In the genomic region with DNA sequence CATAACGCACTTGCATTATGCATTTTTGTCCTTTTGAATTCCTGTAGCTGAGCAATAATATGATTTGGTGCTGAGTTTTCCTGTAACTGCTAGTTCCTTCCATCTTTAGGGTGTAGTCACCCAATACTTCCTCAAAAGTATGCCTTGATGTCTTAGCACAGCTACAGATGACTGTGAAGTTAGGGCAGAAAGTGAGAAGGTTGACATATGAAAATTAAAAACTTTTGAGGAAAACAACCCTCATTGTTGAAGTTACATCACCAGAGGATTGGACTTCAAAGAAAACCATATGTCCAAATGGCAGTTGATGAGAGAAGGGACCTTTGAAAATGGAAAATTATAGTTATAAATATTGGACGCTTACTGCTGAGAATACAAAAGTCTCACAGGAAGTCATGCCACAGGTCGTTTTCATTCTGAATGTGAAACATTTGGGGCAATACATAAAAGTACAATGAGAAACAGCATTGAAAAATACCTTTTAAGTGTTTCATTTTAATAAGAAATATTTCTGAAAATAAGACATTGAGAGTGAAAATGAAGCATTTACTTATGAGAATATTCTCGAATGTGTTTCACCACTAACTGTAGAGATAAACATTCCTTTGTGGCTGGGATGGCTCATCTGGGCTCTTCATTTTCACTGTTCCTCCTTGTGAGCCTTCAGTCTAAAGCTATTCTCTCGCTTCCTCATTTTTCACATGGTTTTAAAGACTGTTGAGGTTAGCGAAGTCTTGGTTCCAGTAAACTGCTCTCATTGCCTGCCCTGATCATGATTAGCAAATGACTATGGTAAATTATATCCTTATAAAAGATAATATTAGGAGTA, we compare ENCODE assay signal across 9 cellular contexts.
DNase-seq lines count a peak whose midpoint lies in the region; ATAC-seq and TF ChIP-seq lines count a peak whose summit lies in the region.
"Had no signal": no experiment of that assay in that cellular context is flagged by ENCODE, and none has a peak within 500 bp of the region (broad histone marks: within the 10 kb centered on the region; RNA-seq: fewer than 3 reads in every experiment).

No MANE protein-coding gene starts in this region.

- H3K9me3 Mint-ChIP-seq in dendritic cell treated with granulocyte-macrophage colony-stimulating factor and Interleukin-4, amounts not matched to agents 40 ng/mL and 50 ng/mL, for 4 days = no peaks in the 10 kb centered on the region

- H3K9me3 ChIP-seq in gastrocnemius medialis (no peaks in the 10 kb centered on the region), vagina (no peaks in the 10 kb centered on the region), uterus (no peaks in the 10 kb centered on the region)
- H3K9me3 ChIP-seq: SJSA1 had no signal

- peak overlapping the region; percentile 88 for H3K27ac Mint-ChIP-seq in dendritic cell treated with granulocyte-macrophage colony-stimulating factor and Interleukin-4, amounts not matched to agents 40 ng/mL and 50 ng/mL, for 4 days

- H3K27me3 ChIP-seq in gastrocnemius medialis = no peaks in the 10 kb centered on the region
- no peaks in the 10 kb centered on the region for H3K27me3 ChIP-seq in vagina
- H3K27me3 ChIP-seq in uterus = no peaks in the 10 kb centered on the region
- H3K27me3 ChIP-seq: SJSA1 had no signal

- peaks cover 17% of the 10 kb centered on the region for H3K4me1 Mint-ChIP-seq in dendritic cell treated with granulocyte-macrophage colony-stimulating factor and Interleukin-4, amounts not matched to agents 40 ng/mL and 50 ng/mL, for 4 days (ENCODE audit: low read depth)

- TF ChIP-seq POLR2A in GM18505 (IDR thresholded peaks at IDR 0.05; ENCODE audit: borderline replicate concordance, extremely low read depth, insufficient read depth, insufficient read length) = no peak
- TF ChIP-seq POLR2A in gastrocnemius medialis (IDR thresholded peaks at IDR 0.05) = no peak
- no peak for TF ChIP-seq POLR2A in vagina (IDR thresholded peaks at IDR 0.05)
- no peak for TF ChIP-seq POLR2A in uterus (IDR thresholded peaks at IDR 0.05)

- in situ Hi-C loops in gastrocnemius medialis (cut with MboI; ENCODE audit: low sequenced_read_pairs in 4 of 4) = no loop called here

- no peak for TF ChIP-seq CTCF in gastrocnemius medialis (IDR thresholded peaks at IDR 0.05 in 4 of 5, conservative IDR thresholded peaks at IDR 0.05 in 1 of 5)
- TF ChIP-seq CTCF in vagina (IDR thresholded peaks at IDR 0.05) = no peak
- TF ChIP-seq CTCF in uterus (IDR thresholded peaks at IDR 0.05) = no peak

- H3K27ac ChIP-seq in gastrocnemius medialis = no peak overlapping the region
- no peak overlapping the region for H3K27ac ChIP-seq in vagina
- H3K27ac ChIP-seq in uterus = no peak overlapping the region
- H3K27ac ChIP-seq: SJSA1 had no signal

- no peak overlapping the region for H3K4me3 ChIP-seq in gastrocnemius medialis
- no peak overlapping the region for H3K4me3 ChIP-seq in vagina
- no peak overlapping the region for H3K4me3 ChIP-seq in uterus
- H3K4me3 ChIP-seq: SJSA1 had no signal

- ATAC-seq in GM18505 (IDR thresholded peaks at IDR 0.05; ENCODE audit: unreplicated experiment) (peak; percentile 87), GM21515 (IDR thresholded peaks at IDR 0.05; ENCODE audit: unreplicated experiment) (peak; percentile 90), HG03460 (IDR thresholded peaks at IDR 0.05; ENCODE audit: unreplicated experiment) (peak; percentile 90), gastrocnemius medialis (no peak)

- no peaks in the 10 kb centered on the region for H3K36me3 ChIP-seq in gastrocnemius medialis
- no peaks in the 10 kb centered on the region for H3K36me3 ChIP-seq in vagina
- H3K36me3 ChIP-seq in uterus = no peaks in the 10 kb centered on the region
- H3K36me3 ChIP-seq: SJSA1 had no signal

- no peaks in the 10 kb centered on the region for H3K36me3 Mint-ChIP-seq in dendritic cell treated with granulocyte-macrophage colony-stimulating factor and Interleukin-4, amounts not matched to agents 40 ng/mL and 50 ng/mL, for 4 days (ENCODE audit: low read depth)

- intact Hi-C loops in dendritic cell treated with granulocyte-macrophage colony-stimulating factor and Interleukin-4, amounts not matched to agents 40 ng/mL and 50 ng/mL, for 4 days (cut with micrococcal nuclease) = no loop called here
- intact Hi-C loops in gastrocnemius medialis (cut with DNase I; ENCODE audit: low total_unique reads) = no loop called here
- intact Hi-C loops in vagina (cut with DNase I) = no loop called here
- intact Hi-C loops in uterus (cut with DNase I; ENCODE audit: low total_unique reads) = no loop called here

- DNase-seq in gastrocnemius medialis = no peak
- no peak for DNase-seq in vagina (ENCODE audit: extremely low spot score in 2 of 2)
- no peak for DNase-seq in activated T-cell treated with anti-CD3 and anti-CD28 coated beads for 4 hours
- no peak for DNase-seq in uterus

- no peaks in the 10 kb centered on the region for H3K27me3 Mint-ChIP-seq in dendritic cell treated with granulocyte-macrophage colony-stimulating factor and Interleukin-4, amounts not matched to agents 40 ng/mL and 50 ng/mL, for 4 days

- H3K4me1 ChIP-seq in gastrocnemius medialis (no peaks in the 10 kb centered on the region), vagina (no peaks in the 10 kb centered on the region), uterus (no peaks in the 10 kb centered on the region)
- H3K4me1 ChIP-seq: SJSA1 had no signal

- H3K4me3 Mint-ChIP-seq in dendritic cell treated with granulocyte-macrophage colony-stimulating factor and Interleukin-4, amounts not matched to agents 40 ng/mL and 50 ng/mL, for 4 days = peak overlapping the region; percentile 49

Comparison
In these comparisons a context has a peak if more than half of its experiments do, and no peak if none do; other contexts are left out.
1. ATAC-seq: peak in GM18505 (single experiment), GM21515 (single experiment) and HG03460 (single experiment); none in gastrocnemius medialis (0 of 2).